8 cellular contexts compared by ENCODE assay signal in genomic region chr10:84540022-84540616, GRCh38.
DNase-seq lines count a peak whose midpoint lies in the region; ATAC-seq, FAIRE-seq and TF ChIP-seq lines count a peak whose summit lies in the region.

No MANE protein-coding gene starts in this region.

- no peak for DNase-seq in DND-41
- peak; percentile 89 for DNase-seq in HCEC 1CT
- peak; percentile 39 for DNase-seq in SK-MEL-5 (ENCODE audit: low read depth, low spot score)
- DNase-seq in glomerular visceral epithelial cell (ENCODE audit: extremely low spot score), result peak; percentile 84
- no peak for DNase-seq in GM19239 (ENCODE audit: insufficient read length, low spot score)
- no peak for DNase-seq in NCI-H524 treated with DMSO at 0.1 percent for 48 hours (lab: John Stamatoyannopoulos, UW)
- DNase-seq in DMS79 treated with DMSO at 0.1 percent for 48 hours (lab: John Stamatoyannopoulos, UW), result no peak

- H3K36me3 ChIP-seq in DND-41 (ENCODE audit: insufficient read depth, low read length), result no peaks in the 10 kb centered on the region

- peaks cover 9% of the 10 kb centered on the region for H3K27me3 ChIP-seq in DND-41 (ENCODE audit: insufficient read depth, low read length, poor library complexity)

- no peak for TF ChIP-seq CTCF in DND-41 (IDR thresholded peaks at IDR 0.05; ENCODE audit: borderline replicate concordance, extremely low read depth, low read length, poor library complexity, severe bottlenecking)

- FAIRE-seq in GM19239 (lab: Jason Lieb, UNC), result no peak

- H3K27ac ChIP-seq in DND-41 (ENCODE audit: low read length), result no peak overlapping the region

- H3K4me2 ChIP-seq in DND-41 (ENCODE audit: insufficient read depth, low read length), result no peak overlapping the region

- peaks cover 5% of the 10 kb centered on the region; the same call in 1 of the 2 replicates for H3K4me1 ChIP-seq in DND-41 (ENCODE audit: insufficient read depth, low read length)

- in situ Hi-C loops in SK-MEL-5 (cut with HindIII; ENCODE audit: low pct_unique_long_range_greater_than_20kb, low sequenced_read_pairs), result no loop called here

- H4K20me1 ChIP-seq in DND-41 (ENCODE audit: insufficient read depth, low read length), result no peaks in the 10 kb centered on the region; the same call in 1 of the 2 replicates

- no peak overlapping the region for H2AFZ ChIP-seq in DND-41 (ENCODE audit: low read depth, low read length)

- no peaks in the 10 kb centered on the region for H3K79me2 ChIP-seq in DND-41 (ENCODE audit: insufficient read depth, low read length)

- ATAC-seq in DND-41 (ENCODE audit: insufficient read depth, low read depth) (0 out of 3 replicates have a peak, but pooled peaks have one; percentile 1), HG03521 (IDR thresholded peaks at IDR 0.05; ENCODE audit: unreplicated experiment) (no peak)

- H3K9ac ChIP-seq in DND-41 (ENCODE audit: low read depth, low read length), result no peak overlapping the region

- no peak overlapping the region for H3K4me3 ChIP-seq in DND-41 (ENCODE audit: low read depth in 1 of 2, low read length in 2 of 2)

- no peaks in the 10 kb centered on the region for H3K9me3 ChIP-seq in DND-41 (ENCODE audit: insufficient read depth, low read length, severe bottlenecking)

Comparison
In these comparisons a context has a peak if more than half of its experiments do, and no peak if none do; other contexts are left out.
1. DNase-seq: peak in HCEC 1CT (single experiment), SK-MEL-5 (single experiment) and glomerular visceral epithelial cell (single experiment); none in DND-41 (single experiment), GM19239 (single experiment), NCI-H524 treated with DMSO at 0.1 percent for 48 hours (single experiment) and DMS79 treated with DMSO at 0.1 percent for 48 hours (single experiment).